Comparison of ENCODE assay signal across 1 cellular context in genomic region chr22:20522134-20522827, GRCh38.
A peak's percentile ranks its signal among the peaks of the same experiment; 100 is the strongest.
TF ChIP-seq lines count a peak whose summit lies in the region.

No MANE protein-coding gene starts in this region.

TF ChIP-seq in K562, 482 proteins besides CTCF, POLR2A, EP300 and RAD21 (continued from another document and continues in another):
- TF ChIP-seq MLX (CRISPR knock-in tag; conservative IDR thresholded peaks at IDR 0.05) (peak in 1 of 2 experiments; percentile 60; a peak in 1 of 4 replicates), ZNF239 (CRISPR knock-in tag; IDR thresholded peaks at IDR 0.05) (no peak), ZBTB33 (CRISPR knock-in tag; IDR thresholded peaks at IDR 0.05) (0 out of 2 replicates have a peak, but pooled peaks have one; percentile 31), RBFOX2 (IDR thresholded peaks at IDR 0.05; ENCODE audit: low read depth, low read length) (0 out of 2 replicates have a peak, but pooled peaks have one; percentile 42), ZNF644 (tag; IDR thresholded peaks at IDR 0.05; ENCODE audit: low read depth) (no peak), PHB (CRISPR knock-in tag; IDR thresholded peaks at IDR 0.05) (peak; percentile 51; the same call in 1 of the 2 replicates), ZNF224 (CRISPR knock-in tag; IDR thresholded peaks at IDR 0.05) (peak; percentile 63; the same call in 1 of the 2 replicates), MYC (IDR thresholded peaks at IDR 0.05; ENCODE audit: low read depth, low read length) (peak; percentile 30; the same call in 1 of the 2 replicates), MYC (CRISPR knock-in tag; IDR thresholded peaks at IDR 0.05; ENCODE audit: borderline replicate concordance, low read depth) (0 out of 2 replicates have a peak, but pooled peaks have one; percentile 19), E2F1 (CRISPR knock-in tag; IDR thresholded peaks at IDR 0.05) (peak; percentile 52), SIRT6 (IDR thresholded peaks at IDR 0.05; ENCODE audit: low read depth, low read length) (no peak), ZBTB26 (CRISPR knock-in tag; IDR thresholded peaks at IDR 0.05) (0 out of 2 replicates have a peak, but pooled peaks have one; percentile 69), KDM5B (IDR thresholded peaks at IDR 0.05; ENCODE audit: insufficient replicate concordance, low read depth, low read length) (peak; percentile 36), THRB (CRISPR knock-in tag; conservative IDR thresholded peaks at IDR 0.05) (peak; percentile 81; the same call in 1 of the 2 replicates), ELF2 (CRISPR knock-in tag; IDR thresholded peaks at IDR 0.05) (peak; percentile 70; the same call in 1 of the 2 replicates), ZNF407 (IDR thresholded peaks at IDR 0.05; ENCODE audit: low read depth) (no peak), USF2 (CRISPR knock-in tag; IDR thresholded peaks at IDR 0.05) (no peak), MEF2A (IDR thresholded peaks at IDR 0.05; ENCODE audit: control insufficient read depth, low read depth, low read length) (no peak), THAP12 (CRISPR knock-in tag; IDR thresholded peaks at IDR 0.05) (peak; percentile 83), ZNF232 (CRISPR knock-in tag; IDR thresholded peaks at IDR 0.05) (0 out of 2 replicates have a peak, but pooled peaks have one; percentile 81), ZKSCAN1 (IDR thresholded peaks at IDR 0.05; ENCODE audit: low read depth, low read length) (0 out of 2 replicates have a peak, but pooled peaks have one; percentile 7), ZBTB43 (CRISPR knock-in tag; IDR thresholded peaks at IDR 0.05) (peak; percentile 76; the same call in 1 of the 2 replicates), SNRNP70 (optimal IDR thresholded peaks at IDR 0.05; ENCODE audit: low read depth, low read length) (peak; percentile 41), FOXP4 (CRISPR knock-in tag; IDR thresholded peaks at IDR 0.05; ENCODE audit: borderline replicate concordance) (peak; percentile 58), OTX1 (CRISPR knock-in tag; IDR thresholded peaks at IDR 0.05) (peak; percentile 87), ZNF830 (CRISPR knock-in tag; IDR thresholded peaks at IDR 0.05) (no peak; the same call in 1 of the 2 replicates), ETV6 (IDR thresholded peaks at IDR 0.05; ENCODE audit: borderline replicate concordance in 1 of 2, low read depth in 2 of 2, low read length in 1 of 2) (peak in 1 of 2 experiments; percentile 48; a peak in 1 of 4 replicates), ETV6 (CRISPR knock-in tag; IDR thresholded peaks at IDR 0.05; ENCODE audit: borderline replicate concordance) (no peak)
